ENCODE assay signal across 28 cellular contexts in genomic region chr2:239014458-239014857, GRCh38.
"Had no signal": no experiment of that assay in that cellular context is flagged by ENCODE, and none has a peak within 500 bp of the region (broad histone marks: within the 10 kb centered on the region; RNA-seq: fewer than 3 reads in every experiment).

No MANE protein-coding gene starts in this region.

- H3K27ac Mint-ChIP-seq: activated naive CD8-positive, alpha-beta T cell; activated T-helper 2 cell treated with anti-CD3 and anti-CD28 coated beads, Interferon-gamma antibody, Interleukin-2, Interleukin-4, amounts not matched to agents 10 μg/mL and 5 μg/mL and 100 μg/mL, durations not matched to agents 14 hours and 24 hours and 36 hours; nephron progenitor cell; T-helper 1 cell treated with Interleukin-12 subunit alpha and Interleukin-12 subunit beta and Interleukin-4 antibody, amounts not matched to agents 30 μg/mL and 1 μg/mL, for 36 hours had no signal

- H3K4me3 Mint-ChIP-seq: activated naive CD8-positive, alpha-beta T cell; activated T-cell treated with anti-CD3 and anti-CD28 coated beads, Interleukin-2, amount 50 U/mL, for 4 hours; nephron progenitor cell; T-helper 1 cell treated with Interleukin-12 subunit alpha and Interleukin-12 subunit beta and Interleukin-4 antibody, amounts not matched to agents 30 μg/mL and 1 μg/mL, for 36 hours had no signal

- H3K36me3 ChIP-seq: left lung, transverse colon had no signal

- H3K27ac ChIP-seq: coronary artery, dorsolateral prefrontal cortex, left lung, parathyroid adenoma, psoas muscle, transverse colon, VCaP had no signal

- H3K9me3 ChIP-seq: left lung, mucosa of descending colon, psoas muscle, transverse colon had no signal

- H3K36me3 Mint-ChIP-seq: activated naive CD8-positive, alpha-beta T cell had no signal

- H2AFZ ChIP-seq: parathyroid adenoma had no signal

- H3K9ac ChIP-seq: parathyroid adenoma had no signal

- ATAC-seq: activated T-cell treated with anti-CD3 and anti-CD28 coated beads, Interleukin-2, amount 50 U/mL, for 4 hours; left lung; mucosa of descending colon; psoas muscle had no signal

- H3K9me3 Mint-ChIP-seq: activated T-cell treated with anti-CD3 and anti-CD28 coated beads, Interleukin-2, amount 50 U/mL, for 4 hours; activated T-helper 2 cell treated with anti-CD3 and anti-CD28 coated beads, Interferon-gamma antibody, Interleukin-2, Interleukin-4, amounts not matched to agents 10 μg/mL and 5 μg/mL and 100 μg/mL, durations not matched to agents 14 hours and 24 hours and 36 hours; nephron progenitor cell; T-helper 1 cell treated with Interleukin-12 subunit alpha and Interleukin-12 subunit beta and Interleukin-4 antibody, amounts not matched to agents 30 μg/mL and 1 μg/mL, for 36 hours had no signal

- H3K79me2 ChIP-seq: parathyroid adenoma had no signal

- H3K4me3 ChIP-seq: coronary artery, dorsolateral prefrontal cortex, left lung, lung, mucosa of descending colon, psoas muscle, transverse colon had no signal

- DNase-seq: activated CD4-positive, alpha-beta T cell treated with anti-CD3 and anti-CD28 coated beads for 4 hours; activated CD4-positive, alpha-beta T cell treated with anti-CD3 and anti-CD28 coated beads, Interleukin-2, amount 50 U/mL, for 4 hours; activated T-cell treated with anti-CD3 and anti-CD28 coated beads, Interleukin-2, amount 50 U/mL, for 4 hours; anterior cingulate cortex; cerebellar nuclear complex; effector memory CD4-positive, alpha-beta T cell; erythroblast; hypothalamus; kidney glomerular epithelial cell; mesendoderm; mucosa of descending colon; nephron progenitor cell; psoas muscle; stimulated activated CD4-positive, alpha-beta T cell treated with anti-CD3 and anti-CD28 coated beads, Interleukin-15, amount 100 ng/mL, for 24 hours; stimulated activated CD4-positive, alpha-beta T cell treated with anti-CD3 and anti-CD28 coated beads, Interleukin-2, amount 100 ng/mL, for 24 hours; stimulated activated naive CD4-positive, alpha-beta T cell; SW 1271; T-helper 9 cell; transverse colon had no signal

- H3K4me1 ChIP-seq: left lung, parathyroid adenoma, psoas muscle, transverse colon had no signal
